26 cellular contexts compared by ENCODE assay signal in genomic region chr17:80180192-80180591, GRCh38. TPM values are rescaled to one million over a fixed set of nuclear protein-coding genes. Genes with fewer than 3 reads are reported as not detected.
"Had no signal": no experiment of that assay in that cellular context is flagged by ENCODE, and none has a peak within 500 bp of the region (broad histone marks: within the 10 kb centered on the region; RNA-seq: fewer than 3 reads in every experiment).

No MANE protein-coding gene starts in this region.

- H3K4me1 ChIP-seq: lower lobe of right lung, sigmoid colon, spleen, tibial artery, upper lobe of right lung, uterus had no signal

- H3K36me3 ChIP-seq: left lung, lower lobe of right lung, neutrophil, ovary, sigmoid colon, spleen, thoracic aorta, tibial artery, upper lobe of right lung, uterus had no signal

- ATAC-seq: left colon; left lung; lower lobe of right lung; naive thymus-derived CD8-positive, alpha-beta T cell; right cardiac atrium; stimulated activated effector memory CD8-positive, alpha-beta T cell treated with anti-CD3 and anti-CD28 coated beads, Interleukin-12 subunit alpha, Interleukin-12 subunit beta, amount 100 ng/mL, for 72 hours; upper lobe of right lung had no signal

- H3K4me3 ChIP-seq: left lung, lower lobe of right lung, ovary, sigmoid colon, spleen, suprapubic skin, thoracic aorta, tibial artery, upper lobe of right lung, uterus had no signal

- H3K27me3 ChIP-seq: left lung, ovary, sigmoid colon, suprapubic skin, upper lobe of right lung, uterus had no signal

- H3K27ac ChIP-seq: left lung, lower lobe of right lung, neutrophil, ovary, sigmoid colon, spleen, suprapubic skin, thoracic aorta, tibial artery, upper lobe of right lung, uterus had no signal

- H3K9me3 ChIP-seq: left lung, lower lobe of right lung, neutrophil, ovary, sigmoid colon, spleen, suprapubic skin, thoracic aorta, tibial artery, upper lobe of right lung, uterus had no signal

- DNase-seq: hippocampal formation; immature natural killer cell; left colon; left lung; lower lobe of right lung; mammary epithelial cell; mesenchymal stem cell; naive thymus-derived CD8-positive, alpha-beta T cell; occipital lobe; ovary; right cardiac atrium; sigmoid colon; small intestine; spleen; stimulated activated CD4-positive, alpha-beta T cell treated with anti-CD3 and anti-CD28 coated beads, Interleukin-4, amount 100 ng/mL, for 24 hours; stimulated activated naive CD4-positive, alpha-beta T cell; tibial artery; trophoblast cell; upper lobe of right lung; uterus had no signal

RNA-seq across cellular contexts. Expression of gene CARD14, which starts 10.4 kb away (rescaled TPM):
- total RNA-seq: naive thymus-derived CD8-positive, alpha-beta T cell; progenitor cell of endocrine pancreas; pulmonary artery endothelial cell; sigmoid colon; thoracic aorta had no signal
- polyA plus RNA-seq: immature natural killer cell; naive thymus-derived CD8-positive, alpha-beta T cell had no signal
